12 cellular contexts compared by ENCODE assay signal in the genomic region with DNA sequence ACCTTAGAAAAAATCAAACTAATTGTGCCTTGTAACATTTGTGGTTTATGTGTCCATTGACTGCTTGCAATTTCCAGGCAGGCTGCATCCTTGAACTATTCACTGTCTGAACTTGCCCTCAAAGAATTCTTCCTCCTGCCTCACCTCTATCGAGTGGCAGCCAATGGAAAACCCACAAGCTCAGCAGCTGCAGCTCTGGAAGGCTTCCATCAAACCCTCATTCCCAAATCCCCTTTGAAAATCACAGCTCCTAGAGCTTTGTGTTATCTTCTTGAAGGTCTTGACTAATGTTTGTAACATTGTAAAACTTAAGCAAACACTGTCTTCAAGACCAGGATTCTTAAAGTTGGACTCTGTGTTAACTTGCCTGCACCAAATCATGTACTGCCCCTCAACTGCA.
DNase-seq lines count a peak whose midpoint lies in the region; ATAC-seq and TF ChIP-seq lines count a peak whose summit lies in the region.
"Had no signal": no experiment of that assay in that cellular context is flagged by ENCODE, and none has a peak within 500 bp of the region (broad histone marks: within the 10 kb centered on the region; RNA-seq: fewer than 3 reads in every experiment).

No MANE protein-coding gene starts in this region.

- H3K14ac ChIP-seq in IMR-90 (replicated peaks; ENCODE audit: low read depth, low read length): peak overlapping the region; percentile 8

- H4K91ac ChIP-seq in IMR-90 (ENCODE audit: insufficient read depth, low read depth, low read length): no peak overlapping the region

- no peaks in the 10 kb centered on the region for H3K9me3 ChIP-seq in AG04450 (ENCODE audit: control insufficient read depth, insufficient read depth, low read length)
- H3K9me3 ChIP-seq in IMR-90 (ENCODE audit: control insufficient read depth, insufficient read depth, low read length): no peaks in the 10 kb centered on the region
- no peaks in the 10 kb centered on the region for H3K9me3 ChIP-seq in mucosa of descending colon
- H3K9me3 ChIP-seq: BE2C had no signal

- no peaks in the 10 kb centered on the region for H3K27me3 ChIP-seq in AG04450 (ENCODE audit: control insufficient read depth, insufficient read depth, low read length)
- H3K27me3 ChIP-seq in IMR-90 (ENCODE audit: control insufficient read depth, insufficient read depth, low read length): no peaks in the 10 kb centered on the region
- H3K27me3 ChIP-seq: BE2C had no signal

- no peaks in the 10 kb centered on the region; the same call in 1 of the 2 replicates for H4K20me1 ChIP-seq in IMR-90 (ENCODE audit: insufficient read depth, low read length)

- H3K4me1 ChIP-seq in IMR-90 (ENCODE audit: control insufficient read depth, insufficient read depth, low read length) (peaks cover 2% of the 10 kb centered on the region; the same call in 1 of the 2 replicates), mucosa of descending colon (ENCODE audit: low read depth) (no peaks in the 10 kb centered on the region)

- H3K79me1 ChIP-seq in IMR-90 (ENCODE audit: low read depth in 1 of 2, low read length in 2 of 2): no peaks in the 10 kb centered on the region

- no peak overlapping the region for H3K9ac ChIP-seq in IMR-90 (ENCODE audit: low read depth, low read length)

- H3K27ac Mint-ChIP-seq in activated CD8-positive, alpha-beta T cell treated with anti-CD3 and anti-CD28 coated beads, Interleukin-2, amount 10 ng/mL, durations not matched to agents 7 days and 5 days: no peak overlapping the region
- H3K27ac Mint-ChIP-seq in activated CD4-positive, alpha-beta T cell treated with anti-CD3 and anti-CD28 coated beads, Interleukin-2, amount 10 ng/mL, durations not matched to agents 24 days and 14 days: no peak overlapping the region
- H3K27ac Mint-ChIP-seq: memory B cell had no signal

- no peak for TF ChIP-seq RAD21 in IMR-90 (IDR thresholded peaks at IDR 0.05; ENCODE audit: low read length)

- H2AK9ac ChIP-seq in IMR-90 (replicated peaks; ENCODE audit: low read depth, low read length, poor library complexity): no peak overlapping the region

- H3K4me3 ChIP-seq in AG04450 (ENCODE audit: low read depth, low read length) (no peak overlapping the region), IMR-90 (ENCODE audit: insufficient read depth, low read depth, low read length) (no peak overlapping the region), cardiac fibroblast (replicated peaks in 1 of 2; ENCODE audit: low read depth in 2 of 2, low read length in 2 of 2) (no peak overlapping the region), mucosa of descending colon (no peak overlapping the region)

- H3K4me2 ChIP-seq in IMR-90 (ENCODE audit: low read depth, low read length): no peak overlapping the region

- peak overlapping the region in 1 of 2 experiments; percentile 24; a peak in 2 of 4 replicates for H4K8ac ChIP-seq in IMR-90 (ENCODE audit: low read depth in 2 of 2, low read length in 2 of 2)

- H2BK20ac ChIP-seq in IMR-90 (ENCODE audit: low read depth, low read length): peak overlapping the region; percentile 77; the same call in 1 of the 2 replicates

- peak overlapping the region; percentile 32; the same call in 1 of the 2 replicates for H3K18ac ChIP-seq in IMR-90 (ENCODE audit: low read depth, low read length)

- H3K23ac ChIP-seq in IMR-90 (ENCODE audit: low read depth, low read length): peak overlapping the region; percentile 48; the same call in 1 of the 2 replicates

- no peak overlapping the region for H2AFZ ChIP-seq in IMR-90 (replicated peaks; ENCODE audit: low read length, poor library complexity)

- no peaks in the 10 kb centered on the region for H3K9me1 ChIP-seq in IMR-90 (ENCODE audit: insufficient read depth, low read length)

- ATAC-seq in IMR-90 (ENCODE audit: low read depth) (peak; percentile 62), mucosa of descending colon (peak; percentile 16), GM18909 (IDR thresholded peaks at IDR 0.05; ENCODE audit: poor library complexity, unreplicated experiment) (no peak), sciatic nerve (no peak)
- ATAC-seq in activated CD8-positive, alpha-beta T cell treated with anti-CD3 and anti-CD28 coated beads, Interleukin-2, amount 10 ng/mL, durations not matched to agents 7 days and 5 days: no peak

- H3K27me3 Mint-ChIP-seq in activated CD8-positive, alpha-beta T cell treated with anti-CD3 and anti-CD28 coated beads, Interleukin-2, amount 10 ng/mL, durations not matched to agents 7 days and 5 days (ENCODE audit: low read depth): no peaks in the 10 kb centered on the region
- H3K27me3 Mint-ChIP-seq in activated CD4-positive, alpha-beta T cell treated with anti-CD3 and anti-CD28 coated beads, Interleukin-2, amount 10 ng/mL, durations not matched to agents 24 days and 14 days: no peaks in the 10 kb centered on the region
- H3K27me3 Mint-ChIP-seq: memory B cell, type B pancreatic cell had no signal

- H3K36me3 ChIP-seq in IMR-90 (ENCODE audit: control insufficient read depth, insufficient read depth, low read length): no peaks in the 10 kb centered on the region
- H3K36me3 ChIP-seq in mucosa of descending colon (ENCODE audit: low read depth): no peaks in the 10 kb centered on the region
- H3K36me3 ChIP-seq: BE2C had no signal

- H2BK120ac ChIP-seq in IMR-90 (ENCODE audit: low read depth, low read length): peak overlapping the region; percentile 74

- intact Hi-C loops in IMR-90 (cut with micrococcal nuclease) (no loop called here), mucosa of descending colon (cut with DNase I, micrococcal nuclease) (no loop called here), sciatic nerve (cut with DNase I) (no loop called here)
- intact Hi-C loops in activated CD4-positive, alpha-beta T cell treated with anti-CD3 and anti-CD28 coated beads, Interleukin-2, amount 10 ng/mL, durations not matched to agents 24 days and 14 days (cut with micrococcal nuclease): no loop called here

- BruUV-seq in IMR-90 (replicated peaks; lab: Mats Ljungman, UMichigan): no TSS peak

- in situ Hi-C loops in IMR-90 (cut with MboI; ENCODE audit: low sequenced_read_pairs): no loop called here

- H3K4me1 Mint-ChIP-seq in activated CD8-positive, alpha-beta T cell treated with anti-CD3 and anti-CD28 coated beads, Interleukin-2, amount 10 ng/mL, durations not matched to agents 7 days and 5 days (ENCODE audit: low read depth): peaks cover 6% of the 10 kb centered on the region
- peaks cover 6% of the 10 kb centered on the region for H3K4me1 Mint-ChIP-seq in activated CD4-positive, alpha-beta T cell treated with anti-CD3 and anti-CD28 coated beads, Interleukin-2, amount 10 ng/mL, durations not matched to agents 24 days and 14 days

- H3K27ac ChIP-seq in AG04450 (ENCODE audit: low read depth, low read length) (peak overlapping the region; percentile 58), IMR-90 (ENCODE audit: insufficient read depth, low read length) (peak overlapping the region; percentile 63; the same call in 1 of the 2 replicates)

- no CpG with 5 or more reads among the region's 1 CpG for WGBS in IMR-90 (ENCODE audit: extremely low coverage in 2 of 2, insufficient read length in 1 of 2), 2 experiments

- no peaks in the 10 kb centered on the region for H3K9me3 Mint-ChIP-seq in activated CD8-positive, alpha-beta T cell treated with anti-CD3 and anti-CD28 coated beads, Interleukin-2, amount 10 ng/mL, durations not matched to agents 7 days and 5 days (ENCODE audit: insufficient read depth)
- no peaks in the 10 kb centered on the region for H3K9me3 Mint-ChIP-seq in activated CD4-positive, alpha-beta T cell treated with anti-CD3 and anti-CD28 coated beads, Interleukin-2, amount 10 ng/mL, durations not matched to agents 24 days and 14 days
- H3K9me3 Mint-ChIP-seq: memory B cell, type B pancreatic cell had no signal

- no peak overlapping the region for H3K4me3 Mint-ChIP-seq in activated CD8-positive, alpha-beta T cell treated with anti-CD3 and anti-CD28 coated beads, Interleukin-2, amount 10 ng/mL, durations not matched to agents 7 days and 5 days
- H3K4me3 Mint-ChIP-seq in activated CD4-positive, alpha-beta T cell treated with anti-CD3 and anti-CD28 coated beads, Interleukin-2, amount 10 ng/mL, durations not matched to agents 24 days and 14 days: no peak overlapping the region
- H3K4me3 Mint-ChIP-seq: memory B cell, type B pancreatic cell had no signal

- H3K56ac ChIP-seq in IMR-90 (ENCODE audit: extremely low read depth, insufficient read depth, low read length): no peak overlapping the region; the same call in 1 of the 2 replicates

- CTCF ChIA-PET in AG04450 (lab: Charles Lee): interaction anchor here (0.6 to 1.8 kb wide), 4 partner anchors 75 to 388 kb away, joined by 3 to 7 read pairs (median 4); no protein-coding TSS in a partner anchor
- CTCF ChIA-PET in IMR-90 (lab: Yijun Ruan, JAX): interaction anchor here (1.6 kb wide), 1 partner anchor 27 kb away, joined by 5 read pairs; no protein-coding TSS in a partner anchor
- CTCF ChIA-PET in activated CD8-positive, alpha-beta T cell treated with anti-CD3 and anti-CD28 coated beads, Interleukin-2, amount 10 ng/mL, durations not matched to agents 7 days and 5 days (lab: Charles Lee): interaction anchor here (1.5 kb wide), 1 partner anchor 16 kb away, joined by 3 read pairs; no protein-coding TSS in a partner anchor

- TF ChIP-seq CTCF in AG04450 (IDR thresholded peaks at IDR 0.05; ENCODE audit: low read depth, low read length) (no peak), IMR-90 (conservative IDR thresholded peaks at IDR 0.05; ENCODE audit: low read depth, low read length) (no peak), cardiac fibroblast (IDR thresholded peaks at IDR 0.05; ENCODE audit: low read depth, low read length) (no peak), mucosa of descending colon (IDR thresholded peaks at IDR 0.05) (no peak)

- peak overlapping the region; percentile 8; the same call in 1 of the 2 replicates for H2AK5ac ChIP-seq in IMR-90 (ENCODE audit: low read depth, low read length)

- peak overlapping the region; percentile 80 for H2BK5ac ChIP-seq in IMR-90 (ENCODE audit: low read depth, low read length, poor library complexity, severe bottlenecking)

- dilution Hi-C loops in IMR-90 (cut with HindIII; ENCODE audit: low sequenced_read_pairs, unreplicated experiment): no loop called here

- H2BK15ac ChIP-seq in IMR-90 (ENCODE audit: low read depth, low read length): peak overlapping the region; percentile 53; the same call in 2 of the 3 replicates

- H4K5ac ChIP-seq in IMR-90 (ENCODE audit: low read depth, low read length): no peak overlapping the region; the same call in 1 of the 2 replicates

- POLR2A ChIA-PET in AG04450 (lab: Yijun Ruan, JAX): interaction anchor here (1.3 to 2.2 kb wide), 5 partner anchors 9 to 221 kb away, joined by 4 to 6 read pairs (median 5); no protein-coding TSS in a partner anchor
- POLR2A ChIA-PET in IMR-90 (lab: Charles Lee; ENCODE audit: unreplicated experiment): interaction anchor here (0.6 to 1.2 kb wide), 3 partner anchors 8 to 161 kb away, joined by 3 to 5 read pairs (median 3); no protein-coding TSS in a partner anchor
- POLR2A ChIA-PET in activated CD8-positive, alpha-beta T cell treated with anti-CD3 and anti-CD28 coated beads, Interleukin-2, amount 10 ng/mL, durations not matched to agents 7 days and 5 days (lab: Charles Lee): no interaction called here

- H3K36me3 Mint-ChIP-seq in activated CD8-positive, alpha-beta T cell treated with anti-CD3 and anti-CD28 coated beads, Interleukin-2, amount 10 ng/mL, durations not matched to agents 7 days and 5 days (ENCODE audit: low read depth): no peaks in the 10 kb centered on the region
- H3K36me3 Mint-ChIP-seq in activated CD4-positive, alpha-beta T cell treated with anti-CD3 and anti-CD28 coated beads, Interleukin-2, amount 10 ng/mL, durations not matched to agents 24 days and 14 days (ENCODE audit: low read depth): peaks cover 4% of the 10 kb centered on the region

- H3K4ac ChIP-seq in IMR-90 (ENCODE audit: low read depth, low read length): no peak overlapping the region; the same call in 1 of the 2 replicates

- DNase-seq in AG04450 (ENCODE audit: low read depth, low spot score) (peak; percentile 73), IMR-90 (peak; percentile 81), cardiac fibroblast (ENCODE audit: low read depth in 2 of 2) (peak; percentile 68 to 84), mucosa of descending colon (no peak), sciatic nerve (ENCODE audit: low spot score) (no peak)
- DNase-seq in activated CD8-positive, alpha-beta T cell treated with anti-CD3 and anti-CD28 coated beads, Interleukin-2, amount 10 ng/mL, durations not matched to agents 7 days and 5 days: no peak
- no peak for DNase-seq in activated CD4-positive, alpha-beta T cell treated with anti-CD3 and anti-CD28 coated beads, Interleukin-2, amount 10 ng/mL, durations not matched to agents 24 days and 14 days
- DNase-seq: BE2C, NCI-H774 had no signal

- no peak for TF ChIP-seq POLR2A in IMR-90 (IDR thresholded peaks at IDR 0.05; ENCODE audit: low read depth, low read length)

Comparison
In these comparisons a context has a peak if more than half of its experiments do, and no peak if none do; other contexts are left out.
1. DNase-seq: peak in AG04450 (single experiment), IMR-90 (single experiment) and cardiac fibroblast (2 of 2); none in mucosa of descending colon (0 of 3), activated CD8-positive, alpha-beta T cell treated with anti-CD3 and anti-CD28 coated beads, Interleukin-2, amount 10 ng/mL, durations not matched to agents 7 days and 5 days (single experiment), activated CD4-positive, alpha-beta T cell treated with anti-CD3 and anti-CD28 coated beads, Interleukin-2, amount 10 ng/mL, durations not matched to agents 24 days and 14 days (single experiment) and sciatic nerve (single experiment).
2. ATAC-seq: peak in IMR-90 (single experiment) and mucosa of descending colon (single experiment); none in activated CD8-positive, alpha-beta T cell treated with anti-CD3 and anti-CD28 coated beads, Interleukin-2, amount 10 ng/mL, durations not matched to agents 7 days and 5 days (single experiment), GM18909 (single experiment) and sciatic nerve (single experiment).